8 cellular contexts compared by ENCODE assay signal in genomic region chr19:47111081-47111589, GRCh38. TPM values are rescaled to one million over a fixed set of nuclear protein-coding genes. Genes with fewer than 3 reads are reported as not detected.
A peak's percentile ranks its signal among the peaks of the same experiment; 100 is the strongest.
DNase-seq lines count a peak whose midpoint lies in the region; ATAC-seq and TF ChIP-seq lines count a peak whose summit lies in the region.

No MANE protein-coding gene starts in this region.

- TF ChIP-seq POLR2A in body of pancreas (IDR thresholded peaks at IDR 0.05), result peak in 2 of 3 donors; percentile 29 to 36

- H2AFZ ChIP-seq in GM23248, result no peak overlapping the region

- H3F3A ChIP-seq in GM23248 (ENCODE audit: insufficient read depth), result peaks cover 57% of the 10 kb centered on the region

- H3K27ac ChIP-seq in GM23248 (peak overlapping the region; percentile 96), body of pancreas (peak overlapping the region; percentile 99 to 100 (median 99))

- WGBS in GM23248 (ENCODE audit: low coverage in 1 of 2, low lambda C conversion rate in 2 of 2, missing lambda C conversion rate in 2 of 2), 2 experiments, result 1% methylated on average over 24 to 30 of the region's 30 CpGs
- 1% methylated on average over 26 to 30 of the region's 30 CpGs for WGBS in body of pancreas, 2 donors

- peak overlapping the region; percentile 98 for H3K9ac ChIP-seq in GM23248

- H3K4me1 ChIP-seq in GM23248 (ENCODE audit: insufficient read depth), result peaks cover 40% of the 10 kb centered on the region
- peaks cover 44% of the 10 kb centered on the region for H3K4me1 ChIP-seq in body of pancreas

- H3K9me3 ChIP-seq in GM23248 (ENCODE audit: low read depth), result no peaks in the 10 kb centered on the region
- no peaks in the 10 kb centered on the region for H3K9me3 ChIP-seq in body of pancreas

- H4K20me1 ChIP-seq in GM23248 (ENCODE audit: insufficient read depth), result no peaks in the 10 kb centered on the region

- no peak for TF ChIP-seq CTCF in body of pancreas (IDR thresholded peaks at IDR 0.05)

- ATAC-seq in body of pancreas (no peak), HG03045 (IDR thresholded peaks at IDR 0.05; ENCODE audit: unreplicated experiment) (no peak)

- intact Hi-C loops in body of pancreas (cut with DNase I), result no loop called here

- H3K79me2 ChIP-seq in GM23248 (ENCODE audit: insufficient read depth), result peaks cover 41% of the 10 kb centered on the region

- H3K4me3 ChIP-seq in GM23248, result peak overlapping the region; percentile 78
- peak overlapping the region; percentile 70 to 75 for H3K4me3 ChIP-seq in body of pancreas

- H3K27me3 ChIP-seq in GM23248 (replicated peaks; ENCODE audit: insufficient read depth) (no peaks in the 10 kb centered on the region), body of pancreas (no peaks in the 10 kb centered on the region)

- peak overlapping the region; percentile 99 for H3K4me2 ChIP-seq in GM23248 (ENCODE audit: unreplicated experiment)

- no peaks in the 10 kb centered on the region for H3K9me2 ChIP-seq in GM23248 (ENCODE audit: insufficient read depth)

- in situ Hi-C loops in GM23248 (cut with MboI), result no loop called here
- in situ Hi-C loops in ACHN (cut with HindIII; ENCODE audit: low pct_ligation_motif_present, low pct_unique_long_range_greater_than_20kb, low sequenced_read_pairs), result no loop called here

- no peaks in the 10 kb centered on the region for H3K36me3 ChIP-seq in GM23248 (ENCODE audit: low read depth)
- no peaks in the 10 kb centered on the region for H3K36me3 ChIP-seq in body of pancreas (replicated peaks in 1 of 2; ENCODE audit: insufficient read depth in 1 of 2, low read depth in 2 of 2)

- DNase-seq in GM23248 (peak; percentile 43), SW480 (ENCODE audit: low spot score) (peak; percentile 39), body of pancreas (peak in 3 of 4 donors; percentile 31 to 36 (median 34)), left kidney (ENCODE audit: low read depth, low spot score) (peak; percentile 69), ACHN (no peak), NCI-H1092 (lab: John Stamatoyannopoulos, UW) (no peak)
- peak; percentile 37 for DNase-seq in stimulated activated CD8-positive, alpha-beta memory T cell treated with anti-CD3 and anti-CD28 coated beads, Interleukin-15, amount 100 ng/mL, for 24 hours (ENCODE audit: low read depth)

RNA-seq across cellular contexts. Expression of gene ZC3H4, which starts 2.4 kb away (rescaled TPM):
- total RNA-seq in GM23248 (2014; rRNA removed; shearing (Covaris generic)), result 9.1 and 9.9 TPM in 2 replicates
- 6.0 and 7.0 TPM in 2 replicates for polyA plus RNA-seq in GM23248 (2016; fragmentation: Nextera tagmentation; extraction: Ambion mirVana)
- 10 to 100 TPM; 18.9 to 34.3 TPM for total RNA-seq in body of pancreas

RNA-seq across cellular contexts. Expression of gene SAE1, which starts 19.5 kb away (rescaled TPM):
- 132 and 177 TPM in 2 replicates for total RNA-seq in GM23248 (2014; rRNA removed; shearing (Covaris generic))
- polyA plus RNA-seq in GM23248 (2016; fragmentation: Nextera tagmentation; extraction: Ambion mirVana), result 143 and 154 TPM in 2 replicates
- 10 to 100 TPM; 14.5 to 21.5 TPM for total RNA-seq in body of pancreas

Comparison
In these comparisons a context has a peak if more than half of its experiments do, and no peak if none do; other contexts are left out.
1. DNase-seq: peak in GM23248 (single experiment), SW480 (single experiment), body of pancreas (3 of 4), left kidney (single experiment) and stimulated activated CD8-positive, alpha-beta memory T cell treated with anti-CD3 and anti-CD28 coated beads, Interleukin-15, amount 100 ng/mL, for 24 hours (single experiment); none in ACHN (single experiment) and NCI-H1092 (single experiment).